In the genomic region with DNA sequence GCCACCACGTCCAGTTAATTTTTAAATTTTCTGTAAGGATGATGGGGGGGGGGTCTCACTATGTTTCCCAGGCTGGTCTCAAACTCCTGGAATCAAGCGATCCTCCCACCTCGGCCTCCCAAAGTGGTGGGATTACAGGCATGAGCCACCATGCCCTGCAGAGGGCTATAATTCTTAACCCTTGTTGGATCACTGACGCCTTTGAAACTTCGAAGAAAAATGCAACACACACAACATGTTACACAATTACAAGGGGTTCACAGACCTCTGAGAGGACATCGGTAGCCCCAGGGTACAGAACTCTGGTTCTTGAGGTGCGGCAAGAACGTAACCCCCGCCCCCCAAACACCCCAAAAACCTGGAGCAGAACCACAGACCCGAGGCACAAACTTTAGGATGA, we compare ENCODE assay signal across 8 cellular contexts.
DNase-seq lines count a peak whose midpoint lies in the region; ATAC-seq and TF ChIP-seq lines count a peak whose summit lies in the region.

No MANE protein-coding gene starts in this region.

- peak overlapping the region in 1 of 2 donors; percentile 68 for H3K27ac Mint-ChIP-seq in effector memory CD8-positive, alpha-beta T cell
- H3K27ac Mint-ChIP-seq in nephron progenitor cell: no peak overlapping the region

- no peaks in the 10 kb centered on the region for H3K36me3 ChIP-seq in BLaER1 treated with 17β-estradiol and CSF1 and Interleukin-3, amounts not matched to agents 10 nM and 100 nM
- H3K36me3 ChIP-seq in NT2/D1 (ENCODE audit: insufficient read depth, insufficient read length, low read length): no peaks in the 10 kb centered on the region

- no peaks in the 10 kb centered on the region for H3K9me3 Mint-ChIP-seq in effector memory CD8-positive, alpha-beta T cell
- H3K9me3 Mint-ChIP-seq in nephron progenitor cell: no peaks in the 10 kb centered on the region

- H3K4me3 Mint-ChIP-seq in effector memory CD8-positive, alpha-beta T cell: peak overlapping the region; percentile 69 to 70
- peak overlapping the region; percentile 74 for H3K4me3 Mint-ChIP-seq in nephron progenitor cell

- H3K27me3 ChIP-seq in BLaER1 treated with 17β-estradiol and CSF1 and Interleukin-3, amounts not matched to agents 10 nM and 100 nM: no peaks in the 10 kb centered on the region
- peaks cover 37% of the 10 kb centered on the region for H3K27me3 ChIP-seq in NT2/D1 (ENCODE audit: insufficient read depth, insufficient read length)

- H4K20me1 ChIP-seq in BLaER1 treated with 17β-estradiol and CSF1 and Interleukin-3, amounts not matched to agents 10 nM and 100 nM: no peaks in the 10 kb centered on the region

- peak overlapping the region; percentile 51 to 70 (median 58) for H3K4me3 ChIP-seq in BLaER1 treated with 17β-estradiol and CSF1 and Interleukin-3, amounts not matched to agents 10 nM and 100 nM
- H3K4me3 ChIP-seq in NT2/D1 (ENCODE audit: insufficient read length, low read depth): peak overlapping the region; percentile 58

- H3K4me1 ChIP-seq in BLaER1 treated with 17β-estradiol and CSF1 and Interleukin-3, amounts not matched to agents 10 nM and 100 nM: peaks cover 49 to 95% (median 76%) of the 10 kb centered on the region in 10 experiments
- H3K4me1 ChIP-seq in NT2/D1 (ENCODE audit: insufficient read depth, insufficient read length): no peaks in the 10 kb centered on the region

- H3K4me2 ChIP-seq in BLaER1 treated with 17β-estradiol and CSF1 and Interleukin-3, amounts not matched to agents 10 nM and 100 nM: peak overlapping the region; percentile 73 to 95 (median 87)

- ATAC-seq in effector memory CD8-positive, alpha-beta T cell (replicated peaks): no peak
- ATAC-seq in GM18873 (IDR thresholded peaks at IDR 0.05; ENCODE audit: low FRiP score, unreplicated experiment) (no peak), GM19035 (IDR thresholded peaks at IDR 0.05; ENCODE audit: unreplicated experiment) (no peak)

- H3K4me1 Mint-ChIP-seq in effector memory CD8-positive, alpha-beta T cell (ENCODE audit: low read depth in 2 of 2): peaks cover 0 to 6% of the 10 kb centered on the region in 2 donors
- peaks cover 18% of the 10 kb centered on the region for H3K4me1 Mint-ChIP-seq in nephron progenitor cell

- peaks cover 0 to 6% of the 10 kb centered on the region in 2 donors for H3K27me3 Mint-ChIP-seq in effector memory CD8-positive, alpha-beta T cell
- peaks cover 57% of the 10 kb centered on the region for H3K27me3 Mint-ChIP-seq in nephron progenitor cell (ENCODE audit: low read depth, poor library complexity)

- peaks cover 3% of the 10 kb centered on the region for H3K36me3 Mint-ChIP-seq in effector memory CD8-positive, alpha-beta T cell (ENCODE audit: insufficient read depth)
- no peaks in the 10 kb centered on the region for H3K36me3 Mint-ChIP-seq in nephron progenitor cell (ENCODE audit: low read depth)

- H3K9ac ChIP-seq in BLaER1 treated with 17β-estradiol and CSF1 and Interleukin-3, amounts not matched to agents 10 nM and 100 nM: peak overlapping the region; percentile 76 to 92 (median 86)
- H3K9ac ChIP-seq in NT2/D1 (ENCODE audit: insufficient read length, low read depth): peak overlapping the region; percentile 76

- no peak for TF ChIP-seq CTCF in nephron progenitor cell (IDR thresholded peaks at IDR 0.05)

- DNase-seq in NT2/D1 (ENCODE audit: low read depth, low spot score) (no peak), nephron progenitor cell (no peak), GM19238 (ENCODE audit: insufficient read length, low spot score) (no peak)
- no peak for DNase-seq in effector memory CD8-positive, alpha-beta T cell
- no peak for DNase-seq in activated CD4-positive, alpha-beta T cell treated with anti-CD3 and anti-CD28 coated beads for 48 hours

- H3K9me3 ChIP-seq in BLaER1 treated with 17β-estradiol and CSF1 and Interleukin-3, amounts not matched to agents 10 nM and 100 nM (replicated peaks in 1 of 11): no peaks in the 10 kb centered on the region
- H3K9me3 ChIP-seq in NT2/D1 (ENCODE audit: insufficient read depth, low read length): no peaks in the 10 kb centered on the region

- H3K27ac ChIP-seq in BLaER1 treated with 17β-estradiol and CSF1 and Interleukin-3, amounts not matched to agents 10 nM and 100 nM: peak overlapping the region; percentile 53 to 96 (median 93); a peak in 21 of 22 replicates
